In the genomic region with DNA sequence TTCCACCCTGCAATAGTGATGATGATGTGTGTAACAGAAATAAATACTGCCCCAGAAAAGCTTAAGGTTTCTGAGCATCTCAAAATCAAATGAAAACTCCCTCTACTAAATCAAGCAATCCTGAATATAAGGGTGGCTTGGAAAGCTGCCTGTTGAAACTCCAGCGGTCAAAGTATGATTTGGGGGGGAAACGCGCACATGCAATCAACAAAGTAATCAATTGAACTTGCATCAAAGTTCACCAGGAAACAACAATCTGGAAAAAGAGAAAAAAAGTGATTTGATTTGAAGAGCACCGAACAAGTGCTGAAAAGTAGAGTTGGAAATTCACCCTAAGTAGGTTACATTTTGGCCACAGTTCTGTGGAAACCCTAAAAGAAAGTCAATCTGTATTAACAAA, we compare ENCODE assay signal across 8 cellular contexts. TPM values are rescaled to one million over a fixed set of nuclear protein-coding genes. Genes with fewer than 3 reads are reported as not detected.
DNase-seq lines count a peak whose midpoint lies in the region; ATAC-seq, FAIRE-seq and TF ChIP-seq lines count a peak whose summit lies in the region.

No MANE protein-coding gene starts in this region.

- peak overlapping the region; percentile 80 for H3K4me3 Mint-ChIP-seq in activated CD4-positive, alpha-beta T cell treated with anti-CD3 and anti-CD28 coated beads for 36 hours
- H3K4me3 Mint-ChIP-seq in activated naive CD8-positive, alpha-beta T cell treated with anti-CD3 and anti-CD28 coated beads for 36 hours, result peak overlapping the region; percentile 88

- H3K27ac Mint-ChIP-seq in activated CD4-positive, alpha-beta T cell treated with anti-CD3 and anti-CD28 coated beads for 36 hours, result peak overlapping the region; percentile 82
- peak overlapping the region; percentile 82 for H3K27ac Mint-ChIP-seq in activated naive CD8-positive, alpha-beta T cell treated with anti-CD3 and anti-CD28 coated beads for 36 hours

- peaks cover 53% of the 10 kb centered on the region for H3K4me1 Mint-ChIP-seq in activated CD4-positive, alpha-beta T cell treated with anti-CD3 and anti-CD28 coated beads for 36 hours
- peaks cover 53% of the 10 kb centered on the region for H3K4me1 Mint-ChIP-seq in activated naive CD8-positive, alpha-beta T cell treated with anti-CD3 and anti-CD28 coated beads for 36 hours

- peak overlapping the region; percentile 98 for H3K4me2 ChIP-seq in keratinocyte (ENCODE audit: control insufficient read depth, extremely low read depth, insufficient read depth, low read depth, low read length)

- DNase-seq in activated CD4-positive, alpha-beta T cell treated with anti-CD3 and anti-CD28 coated beads for 36 hours, result no peak
- DNase-seq in activated CD4-positive, alpha-beta T cell treated with anti-CD3 and anti-CD28 coated beads, Interleukin-2, amount 50 U/mL, for 48 hours, result no peak
- no peak for DNase-seq in activated naive CD8-positive, alpha-beta T cell treated with anti-CD3 and anti-CD28 coated beads for 36 hours
- DNase-seq in keratinocyte (ENCODE audit: low read depth, low spot score) (no peak), superior temporal gyrus (ENCODE audit: extremely low spot score) (peak; percentile 34), activated gamma-delta T cell treated with Interleukin-2 at 50 U/mL for 16 hours (no peak)

- peaks cover 51% of the 10 kb centered on the region for H3K79me2 ChIP-seq in keratinocyte (ENCODE audit: control insufficient read depth, insufficient read depth, low read length)

- peaks cover 36% of the 10 kb centered on the region for H3K4me1 ChIP-seq in keratinocyte (ENCODE audit: control insufficient read depth, extremely low read depth, insufficient read depth, low read length)

- no peak for ATAC-seq in activated CD4-positive, alpha-beta T cell treated with anti-CD3 and anti-CD28 coated beads for 36 hours
- ATAC-seq in GM19467 (IDR thresholded peaks at IDR 0.05; ENCODE audit: unreplicated experiment) (no peak), HG03196 (IDR thresholded peaks at IDR 0.05; ENCODE audit: unreplicated experiment) (no peak)

- H2AFZ ChIP-seq in keratinocyte (ENCODE audit: control insufficient read depth, low read length), result peak overlapping the region; percentile 74

- H3K9me3 ChIP-seq in keratinocyte (ENCODE audit: control insufficient read depth, low read depth, low read length), result no peaks in the 10 kb centered on the region

- peak overlapping the region; percentile 50 to 99 (median 94) for H3K4me3 ChIP-seq in keratinocyte (ENCODE audit: control insufficient read depth in 2 of 3, extremely low read depth in 1 of 3, insufficient read depth in 2 of 3, low read depth in 1 of 3, low read length in 3 of 3)

- CTCF ChIA-PET in activated CD4-positive, alpha-beta T cell treated with anti-CD3 and anti-CD28 coated beads for 36 hours (lab: Charles Lee), result no interaction called here

- H3K9me1 ChIP-seq in keratinocyte (ENCODE audit: control insufficient read depth, extremely low read depth, insufficient read depth, low read length), result peaks cover 4% of the 10 kb centered on the region

- POLR2A ChIA-PET in activated CD4-positive, alpha-beta T cell treated with anti-CD3 and anti-CD28 coated beads for 36 hours (lab: Charles Lee), result no interaction called here

- H3K36me3 ChIP-seq in keratinocyte (ENCODE audit: control insufficient read depth in 2 of 2, extremely low read depth in 1 of 2, insufficient read depth in 2 of 2, low read length in 2 of 2), result peaks cover 0 to 3% of the 10 kb centered on the region in 2 experiments

- peak overlapping the region; percentile 93 for H3K9ac ChIP-seq in keratinocyte (ENCODE audit: control insufficient read depth, extremely low read depth, insufficient read depth, low read length)

- H3K27ac ChIP-seq in keratinocyte (ENCODE audit: control insufficient read depth, insufficient read depth, low read length), result peak overlapping the region; percentile 94

- intact Hi-C loops in activated CD4-positive, alpha-beta T cell treated with anti-CD3 and anti-CD28 coated beads for 36 hours (cut with DNase I, micrococcal nuclease), result loop anchor here (2.0 to 5.0 kb wide), 10 partner anchors 44 to 1676 kb away; a partner anchor contains a TSS

- no peaks in the 10 kb centered on the region for H3K27me3 ChIP-seq in keratinocyte (ENCODE audit: control insufficient read depth, extremely low read depth, insufficient read depth, low read length)

- no peak for FAIRE-seq in keratinocyte (lab: Jason Lieb, UNC)

- dilution Hi-C loops in keratinocyte (cut with MboI; ENCODE audit: extremely low pct_ligation_motif_present, low sequenced_read_pairs), result no loop called here

- H4K20me1 ChIP-seq in keratinocyte (ENCODE audit: control insufficient read depth, extremely low read depth, insufficient read depth, low read length), result peaks cover 5% of the 10 kb centered on the region

- H3K9me3 Mint-ChIP-seq in activated CD4-positive, alpha-beta T cell treated with anti-CD3 and anti-CD28 coated beads for 36 hours (ENCODE audit: low read depth), result no peaks in the 10 kb centered on the region
- H3K9me3 Mint-ChIP-seq in activated naive CD8-positive, alpha-beta T cell treated with anti-CD3 and anti-CD28 coated beads for 36 hours, result no peaks in the 10 kb centered on the region

- no peak for TF ChIP-seq CTCF in keratinocyte (optimal IDR thresholded peaks at IDR 0.05 in 1 of 3, IDR thresholded peaks at IDR 0.05 in 1 of 3, conservative IDR thresholded peaks at IDR 0.05 in 1 of 3; ENCODE audit: extremely low read depth in 1 of 3, insufficient read depth in 2 of 3, low read length in 3 of 3)

- peaks cover 27% of the 10 kb centered on the region for H3K36me3 Mint-ChIP-seq in activated CD4-positive, alpha-beta T cell treated with anti-CD3 and anti-CD28 coated beads for 36 hours (ENCODE audit: low read depth)
- H3K36me3 Mint-ChIP-seq in activated naive CD8-positive, alpha-beta T cell treated with anti-CD3 and anti-CD28 coated beads for 36 hours, result peaks cover 35% of the 10 kb centered on the region

- no peaks in the 10 kb centered on the region for H3K27me3 Mint-ChIP-seq in activated CD4-positive, alpha-beta T cell treated with anti-CD3 and anti-CD28 coated beads for 36 hours
- H3K27me3 Mint-ChIP-seq in activated naive CD8-positive, alpha-beta T cell treated with anti-CD3 and anti-CD28 coated beads for 36 hours, result no peaks in the 10 kb centered on the region

RNA-seq across cellular contexts. Expression of a gene that starts 0.7 kb away (rescaled TPM):
- total RNA-seq in activated CD4-positive, alpha-beta T cell treated with anti-CD3 and anti-CD28 coated beads for 36 hours, result 100 to 1,000 TPM in 1 of 2 experiments, 10 to 100 TPM in 1; 86.6 to 109 TPM
- 10 to 100 TPM; 92.0 to 95.4 TPM for total RNA-seq in activated naive CD8-positive, alpha-beta T cell treated with anti-CD3 and anti-CD28 coated beads for 36 hours
- 220 to 322 TPM (median 314 TPM) in 3 replicates for polyA plus RNA-seq in keratinocyte
- polyA plus RNA-seq in keratinocyte (2011; ENCODE audit: low read depth), result 232 TPM
- polyA plus RNA-seq in keratinocyte (2011; cell fraction: cytosol; rRNA removed), result 185 and 284 TPM in 2 replicates
- polyA plus RNA-seq in keratinocyte (2011; cell fraction: nucleus; rRNA removed), result 124 and 150 TPM in 2 replicates
- polyA plus RNA-seq in keratinocyte (2012; ENCODE audit: low replicate concordance), result 135 and 160 TPM in 2 replicates
- polyA minus RNA-seq in keratinocyte, result 161 to 241 TPM (median 212 TPM) in 3 replicates
- polyA minus RNA-seq in keratinocyte (2011; cell fraction: cytosol; rRNA and poly(A)+ RNA removed), result 129 TPM
- polyA minus RNA-seq in keratinocyte (2011; cell fraction: nucleus; rRNA and poly(A)+ RNA removed), result 51.6 and 76.4 TPM in 2 replicates

RNA-seq across cellular contexts. Expression of a gene that starts 43.6 kb away (rescaled TPM):
- 100 to 1,000 TPM in 1 of 2 experiments, 10 to 100 TPM in 1; 86.7 to 133 TPM for total RNA-seq in activated CD4-positive, alpha-beta T cell treated with anti-CD3 and anti-CD28 coated beads for 36 hours
- 10 to 100 TPM; 77.9 to 79.5 TPM for total RNA-seq in activated naive CD8-positive, alpha-beta T cell treated with anti-CD3 and anti-CD28 coated beads for 36 hours
- polyA plus RNA-seq in keratinocyte, result 6.8 to 51.6 TPM (median 26.8 TPM) in 3 replicates
- not detected for polyA plus RNA-seq in keratinocyte (2011; ENCODE audit: low read depth)
- polyA plus RNA-seq in keratinocyte (2011; cell fraction: cytosol; rRNA removed), result 9.2 and 20.8 TPM in 2 replicates
- polyA plus RNA-seq in keratinocyte (2011; cell fraction: nucleus; rRNA removed), result 3.2 and 3.8 TPM in 2 replicates
- polyA plus RNA-seq in keratinocyte (2012; ENCODE audit: low replicate concordance), result 0.30 and 28.7 TPM in 2 replicates
- 2.4 to 22.9 TPM (median 7.5 TPM) in 3 replicates for polyA minus RNA-seq in keratinocyte
- polyA minus RNA-seq in keratinocyte (2011; cell fraction: cytosol; rRNA and poly(A)+ RNA removed), result 2.5 TPM
- 0.63 and 3.3 TPM in 2 replicates for polyA minus RNA-seq in keratinocyte (2011; cell fraction: nucleus; rRNA and poly(A)+ RNA removed)

RNA-seq across cellular contexts. Expression of a gene that starts 48.3 kb away (rescaled TPM):
- total RNA-seq in activated CD4-positive, alpha-beta T cell treated with anti-CD3 and anti-CD28 coated beads for 36 hours, result 10 to 100 TPM; 28.9 to 37.3 TPM
- total RNA-seq in activated naive CD8-positive, alpha-beta T cell treated with anti-CD3 and anti-CD28 coated beads for 36 hours, result 10 to 100 TPM; 44.4 to 45.4 TPM
- 21.6 to 50.5 TPM (median 27.3 TPM) in 3 replicates for polyA plus RNA-seq in keratinocyte
- 46.4 TPM for polyA plus RNA-seq in keratinocyte (2011; ENCODE audit: low read depth)
- 21.0 and 39.3 TPM in 2 replicates for polyA plus RNA-seq in keratinocyte (2011; cell fraction: cytosol; rRNA removed)
- 15.4 and 23.2 TPM in 2 replicates for polyA plus RNA-seq in keratinocyte (2011; cell fraction: nucleus; rRNA removed)
- 20.8 and 39.9 TPM in 2 replicates for polyA plus RNA-seq in keratinocyte (2012; ENCODE audit: low replicate concordance)
- polyA minus RNA-seq in keratinocyte, result 4.4 to 33.0 TPM (median 15.3 TPM) in 3 replicates
- 12.1 TPM for polyA minus RNA-seq in keratinocyte (2011; cell fraction: cytosol; rRNA and poly(A)+ RNA removed)
- 9.2 and 18.3 TPM in 2 replicates for polyA minus RNA-seq in keratinocyte (2011; cell fraction: nucleus; rRNA and poly(A)+ RNA removed)
